ENCODE assay signal across 8 cellular contexts in the genomic region with DNA sequence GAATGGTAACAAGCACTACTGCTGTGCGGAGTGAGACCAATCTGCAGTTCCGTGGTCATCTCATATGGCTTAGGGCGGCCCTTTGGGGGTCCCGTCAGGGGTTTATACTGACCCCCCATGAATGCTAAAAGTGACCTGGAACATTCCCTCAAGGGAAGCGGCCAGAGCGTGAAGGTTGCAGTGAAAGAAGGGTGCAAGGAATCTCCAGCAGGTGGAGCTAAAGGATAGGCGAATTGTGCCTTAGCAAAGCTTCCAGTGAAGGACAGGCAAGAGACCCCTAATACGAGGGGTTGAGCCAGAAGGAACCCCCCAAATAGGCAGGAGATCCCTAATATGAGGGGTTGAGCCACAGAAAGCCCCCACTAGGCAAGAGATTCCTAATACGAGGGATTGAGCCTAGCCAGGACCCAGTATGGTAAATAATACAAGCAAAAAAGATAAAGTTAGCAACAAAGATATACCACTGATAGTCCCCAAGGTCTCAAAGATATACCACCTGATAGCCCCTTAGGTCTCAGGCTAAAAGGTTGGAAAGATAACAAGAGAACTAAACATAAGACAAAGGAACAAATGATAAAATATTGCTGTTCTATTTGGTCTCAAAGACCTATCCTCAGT. TPM values are rescaled to one million over a fixed set of nuclear protein-coding genes. Genes with fewer than 3 reads are reported as not detected.
DNase-seq lines count a peak whose midpoint lies in the region; ATAC-seq, FAIRE-seq and TF ChIP-seq lines count a peak whose summit lies in the region.

No MANE protein-coding gene starts in this region.

- no peaks in the 10 kb centered on the region for H3K27me3 Mint-ChIP-seq in activated CD4-positive, alpha-beta memory T cell treated with anti-CD3 and anti-CD28 coated beads, Interleukin-2, amount 10 ng/mL, durations not matched to agents 7 days and 5 days
- no peaks in the 10 kb centered on the region for H3K27me3 Mint-ChIP-seq in endodermal cell (ENCODE audit: insufficient read depth)
- H3K27me3 Mint-ChIP-seq in stimulated activated naive CD8-positive, alpha-beta T cell treated with anti-CD3 and anti-CD28 coated beads, Interleukin-15, Interleukin-2, amounts not matched to agents 100 ng/mL and 50 ng/mL, for 24 hours = no peaks in the 10 kb centered on the region

- H3K36me3 ChIP-seq in endodermal cell (ENCODE audit: control insufficient read depth, insufficient read depth, low read length) = peaks cover 27% of the 10 kb centered on the region
- H3K36me3 ChIP-seq in mucosa of descending colon (ENCODE audit: low read depth) = no peaks in the 10 kb centered on the region

- POLR2A ChIA-PET in activated CD4-positive, alpha-beta memory T cell treated with anti-CD3 and anti-CD28 coated beads, Interleukin-2, amount 10 ng/mL, durations not matched to agents 7 days and 5 days (lab: Charles Lee) = interaction anchor here (0.6 to 2.2 kb wide), 3 partner anchors 22 to 160 kb away, joined by 3 to 6 read pairs (median 3); a partner anchor contains a TSS

- peak; percentile 85 for DNase-seq in AG08396 (ENCODE audit: low spot score)
- DNase-seq in GM18507 (ENCODE audit: extremely low spot score, insufficient read length, low read depth) = peak; percentile 26
- peak; percentile 53 for DNase-seq in NCI-H345 (lab: John Stamatoyannopoulos, UW)
- DNase-seq in activated CD4-positive, alpha-beta memory T cell treated with anti-CD3 and anti-CD28 coated beads, Interleukin-2, amount 10 ng/mL, durations not matched to agents 7 days and 5 days = peak; percentile 57
- DNase-seq in endodermal cell = peak; percentile 86
- peak in 2 of 3 donors; percentile 36 to 82 for DNase-seq in mucosa of descending colon

- no peaks in the 10 kb centered on the region for H3K9me3 Mint-ChIP-seq in activated CD4-positive, alpha-beta memory T cell treated with anti-CD3 and anti-CD28 coated beads, Interleukin-2, amount 10 ng/mL, durations not matched to agents 7 days and 5 days
- H3K9me3 Mint-ChIP-seq in endodermal cell = peaks cover 30% of the 10 kb centered on the region
- no peaks in the 10 kb centered on the region for H3K9me3 Mint-ChIP-seq in stimulated activated naive CD8-positive, alpha-beta T cell treated with anti-CD3 and anti-CD28 coated beads, Interleukin-15, Interleukin-2, amounts not matched to agents 100 ng/mL and 50 ng/mL, for 24 hours

- ATAC-seq in mucosa of descending colon = peak; percentile 61
- ATAC-seq in GM18868 (IDR thresholded peaks at IDR 0.05; ENCODE audit: unreplicated experiment) = no peak

- no peak overlapping the region for H3K4me3 Mint-ChIP-seq in activated CD4-positive, alpha-beta memory T cell treated with anti-CD3 and anti-CD28 coated beads, Interleukin-2, amount 10 ng/mL, durations not matched to agents 7 days and 5 days
- H3K4me3 Mint-ChIP-seq in endodermal cell = no peak overlapping the region
- H3K4me3 Mint-ChIP-seq in stimulated activated naive CD8-positive, alpha-beta T cell treated with anti-CD3 and anti-CD28 coated beads, Interleukin-15, Interleukin-2, amounts not matched to agents 100 ng/mL and 50 ng/mL, for 24 hours = no peak overlapping the region

- H3K27ac ChIP-seq in endodermal cell (ENCODE audit: low read depth, low read length) = no peak overlapping the region

- no peaks in the 10 kb centered on the region for H3K27me3 ChIP-seq in endodermal cell (ENCODE audit: control insufficient read depth, insufficient read depth, low read length, poor library complexity, severe bottlenecking)

- CTCF ChIA-PET in activated CD4-positive, alpha-beta memory T cell treated with anti-CD3 and anti-CD28 coated beads, Interleukin-2, amount 10 ng/mL, durations not matched to agents 7 days and 5 days (lab: Charles Lee) = interaction anchor here (0.7 to 1.3 kb wide), 8 partner anchors 10 to 276 kb away, joined by 3 to 25 read pairs (median 4); a partner anchor contains a TSS

- 48 to 68% methylated on average over 9 of the region's 9 CpGs for WGBS in endodermal cell (ENCODE audit: insufficient coverage in 1 of 2, insufficient read length in 1 of 2), 2 experiments

- H3K9ac ChIP-seq in endodermal cell (ENCODE audit: extremely low read depth, low read length, poor library complexity, severe bottlenecking) = no peak overlapping the region

- no peak overlapping the region for H3K27ac Mint-ChIP-seq in activated CD4-positive, alpha-beta memory T cell treated with anti-CD3 and anti-CD28 coated beads, Interleukin-2, amount 10 ng/mL, durations not matched to agents 7 days and 5 days
- no peak overlapping the region for H3K27ac Mint-ChIP-seq in endodermal cell
- H3K27ac Mint-ChIP-seq in stimulated activated naive CD8-positive, alpha-beta T cell treated with anti-CD3 and anti-CD28 coated beads, Interleukin-15, Interleukin-2, amounts not matched to agents 100 ng/mL and 50 ng/mL, for 24 hours = peak overlapping the region; percentile 45

- intact Hi-C loops in mucosa of descending colon (cut with DNase I, micrococcal nuclease) = loop anchor here in 1 of 2 donors (5.0 to 10.0 kb wide), 2 partner anchors 164 to 281 kb away; a partner anchor contains a TSS

- H3K4me1 Mint-ChIP-seq in activated CD4-positive, alpha-beta memory T cell treated with anti-CD3 and anti-CD28 coated beads, Interleukin-2, amount 10 ng/mL, durations not matched to agents 7 days and 5 days = peaks cover 15% of the 10 kb centered on the region
- H3K4me1 Mint-ChIP-seq in endodermal cell = peaks cover 30% of the 10 kb centered on the region
- peaks cover 23% of the 10 kb centered on the region for H3K4me1 Mint-ChIP-seq in stimulated activated naive CD8-positive, alpha-beta T cell treated with anti-CD3 and anti-CD28 coated beads, Interleukin-15, Interleukin-2, amounts not matched to agents 100 ng/mL and 50 ng/mL, for 24 hours (ENCODE audit: low read depth)

- TF ChIP-seq CTCF in endodermal cell (conservative IDR thresholded peaks at IDR 0.05) (peak; percentile 88), mucosa of descending colon (IDR thresholded peaks at IDR 0.05) (peak; percentile 52)

- FAIRE-seq in GM18507 (lab: Jason Lieb, UNC) = peak; percentile 91

- H3K9me3 ChIP-seq in endodermal cell (ENCODE audit: control insufficient read depth, low read length) = peaks cover 26% of the 10 kb centered on the region
- H3K9me3 ChIP-seq in mucosa of descending colon = no peaks in the 10 kb centered on the region

- peaks cover 26% of the 10 kb centered on the region for H3K36me3 Mint-ChIP-seq in activated CD4-positive, alpha-beta memory T cell treated with anti-CD3 and anti-CD28 coated beads, Interleukin-2, amount 10 ng/mL, durations not matched to agents 7 days and 5 days (ENCODE audit: low read depth)
- peaks cover 40% of the 10 kb centered on the region for H3K36me3 Mint-ChIP-seq in endodermal cell (ENCODE audit: low read depth)
- H3K36me3 Mint-ChIP-seq in stimulated activated naive CD8-positive, alpha-beta T cell treated with anti-CD3 and anti-CD28 coated beads, Interleukin-15, Interleukin-2, amounts not matched to agents 100 ng/mL and 50 ng/mL, for 24 hours (ENCODE audit: low read depth) = peaks cover 27% of the 10 kb centered on the region

- H3K4me1 ChIP-seq in endodermal cell (ENCODE audit: control insufficient read depth, insufficient read depth, low read length) = peaks cover 13% of the 10 kb centered on the region
- peaks cover 10% of the 10 kb centered on the region for H3K4me1 ChIP-seq in mucosa of descending colon (ENCODE audit: low read depth)

- H3K4me3 ChIP-seq in endodermal cell (ENCODE audit: low read length) = no peak overlapping the region
- H3K4me3 ChIP-seq in mucosa of descending colon = no peak overlapping the region

RNA-seq across cellular contexts. Expression of a gene that starts 27.5 kb away (rescaled TPM):
- total RNA-seq in activated CD4-positive, alpha-beta memory T cell treated with anti-CD3 and anti-CD28 coated beads, Interleukin-2, amount 10 ng/mL, durations not matched to agents 7 days and 5 days = 10 to 100 TPM; 28.0 to 32.5 TPM
- total RNA-seq in endodermal cell = 10 to 100 TPM; 27.7 to 30.2 TPM
- 38.0 TPM for polyA plus RNA-seq in endodermal cell (2013, experiment 1 of 2)
- 33.1 TPM for polyA plus RNA-seq in endodermal cell (2013, experiment 2 of 2)
- 10 to 100 TPM; 23.5 to 29.9 (median 25.9) TPM for total RNA-seq in mucosa of descending colon

RNA-seq across cellular contexts. Expression of a gene that starts 32.8 kb away (rescaled TPM):
- total RNA-seq in activated CD4-positive, alpha-beta memory T cell treated with anti-CD3 and anti-CD28 coated beads, Interleukin-2, amount 10 ng/mL, durations not matched to agents 7 days and 5 days = 10 to 100 TPM; 38.1 to 38.6 TPM
- 10 to 100 TPM; 39.0 to 44.3 TPM for total RNA-seq in endodermal cell
- 33.8 TPM for polyA plus RNA-seq in endodermal cell (2013, experiment 1 of 2)
- polyA plus RNA-seq in endodermal cell (2013, experiment 2 of 2) = 29.9 TPM
- total RNA-seq in mucosa of descending colon = 10 to 100 TPM in 2 of 3 donors, 1 to 10 TPM in 1; 5.9 to 18.6 (median 12.5) TPM

RNA-seq across cellular contexts. Expression of a gene that starts 50.4 kb away (rescaled TPM):
- not detected for total RNA-seq in activated CD4-positive, alpha-beta memory T cell treated with anti-CD3 and anti-CD28 coated beads, Interleukin-2, amount 10 ng/mL, durations not matched to agents 7 days and 5 days
- total RNA-seq in endodermal cell (not detected), mucosa of descending colon (not detected)
- polyA plus RNA-seq in endodermal cell (2013, experiment 1 of 2) = not detected
- not detected for polyA plus RNA-seq in endodermal cell (2013, experiment 2 of 2)

RNA-seq across cellular contexts. Expression of a gene that starts 59.8 kb away (rescaled TPM):
- not detected for total RNA-seq in activated CD4-positive, alpha-beta memory T cell treated with anti-CD3 and anti-CD28 coated beads, Interleukin-2, amount 10 ng/mL, durations not matched to agents 7 days and 5 days
- total RNA-seq in endodermal cell (not detected), mucosa of descending colon (not detected)
- polyA plus RNA-seq in endodermal cell (2013, experiment 1 of 2) = not detected
- polyA plus RNA-seq in endodermal cell (2013, experiment 2 of 2) = not detected

Comparison
In these comparisons a context has a peak if more than half of its experiments do, and no peak if none do; other contexts are left out.
1. DNase-seq: peak in every context shown above with its lines; median percentile 86 in endodermal cell; 85 in AG08396; 59 in mucosa of descending colon; 57 in activated CD4-positive, alpha-beta memory T cell treated with anti-CD3 and anti-CD28 coated beads, Interleukin-2, amount 10 ng/mL, durations not matched to agents 7 days and 5 days; 53 in NCI-H345; 26 in GM18507.